Comparison of ENCODE assay signal across 8 cellular contexts in genomic region chr5:128084228-128085167, GRCh38. TPM values are rescaled to one million over a fixed set of nuclear protein-coding genes. Genes with fewer than 3 reads are reported as not detected.
A peak's percentile ranks its signal among the peaks of the same experiment; 100 is the strongest.
DNase-seq lines count a peak whose midpoint lies in the region; ATAC-seq and TF ChIP-seq lines count a peak whose summit lies in the region.

No MANE protein-coding gene starts in this region.

- H2BK120ac ChIP-seq in neuronal stem cell (ENCODE audit: low read depth, low read length), result no peak overlapping the region

- peak overlapping the region; percentile 83 for H3K4me3 ChIP-seq in OCI-LY7 (ENCODE audit: low read depth, low read length, poor library complexity, severe bottlenecking)
- peak overlapping the region; percentile 95 to 98 for H3K4me3 ChIP-seq in neuronal stem cell (ENCODE audit: low read length in 2 of 2)
- peak overlapping the region; percentile 97 for H3K4me3 ChIP-seq in thoracic aorta

- H2AFZ ChIP-seq in OCI-LY7 (ENCODE audit: low read length) (no peak overlapping the region), neuronal stem cell (ENCODE audit: low read length) (peak overlapping the region; percentile 100)

- DNase-seq in NCI-H510A treated with DMSO at 0.1 percent for 48 hours (lab: John Stamatoyannopoulos, UW), result peak; percentile 6
- no peak for DNase-seq in NCI-H510A (lab: John Stamatoyannopoulos, UW)
- DNase-seq in OCI-LY7 (ENCODE audit: low spot score), result peak; percentile 64
- DNase-seq in activated effector memory CD4-positive, alpha-beta T cell treated with anti-CD3 and anti-CD28 coated beads, Interleukin-2, amount 50 U/mL, for 16 hours, result peak; percentile 83
- DNase-seq in foreskin melanocyte, result peak; percentile 12
- DNase-seq in neuronal stem cell (ENCODE audit: low spot score), result peak; percentile 18
- DNase-seq in thoracic aorta (ENCODE audit: low spot score), result peak; percentile 4

- no peak overlapping the region for H3K4ac ChIP-seq in neuronal stem cell (ENCODE audit: low read length)

- CTCF ChIA-PET in OCI-LY7 (lab: Charles Lee; ENCODE audit: unreplicated experiment), result no interaction called here

- peaks cover 37% of the 10 kb centered on the region for H3K36me3 ChIP-seq in OCI-LY7 (ENCODE audit: insufficient read depth, low read length)
- H3K36me3 ChIP-seq in neuronal stem cell (replicated peaks in 1 of 2; ENCODE audit: control insufficient read depth in 2 of 2, insufficient read depth in 2 of 2, low read length in 2 of 2), result peaks cover 0 to 3% of the 10 kb centered on the region in 2 donors
- H3K36me3 ChIP-seq in thoracic aorta, result no peaks in the 10 kb centered on the region

- H2BK5ac ChIP-seq in neuronal stem cell (ENCODE audit: low read length), result peak overlapping the region; percentile 62

- BruUV-seq in OCI-LY7 (replicated peaks; lab: Mats Ljungman, UMichigan), result no TSS peak

- no peak overlapping the region for H4K91ac ChIP-seq in neuronal stem cell (ENCODE audit: low read depth, low read length, poor library complexity)

- H3K14ac ChIP-seq in neuronal stem cell (ENCODE audit: low read length), result peak overlapping the region; percentile 96

- H3K79me2 ChIP-seq in OCI-LY7 (ENCODE audit: insufficient read depth, low read depth, low read length), result peaks cover 82% of the 10 kb centered on the region

- H2BK15ac ChIP-seq in neuronal stem cell (ENCODE audit: low read length), result peak overlapping the region; percentile 21

- peak overlapping the region; percentile 97 for H3K23ac ChIP-seq in neuronal stem cell (ENCODE audit: low read depth, low read length, poor library complexity)

- no peak for TF ChIP-seq CTCF in OCI-LY7 (conservative IDR thresholded peaks at IDR 0.05; ENCODE audit: low read length)
- no peak for TF ChIP-seq CTCF in thoracic aorta (IDR thresholded peaks at IDR 0.05)

- no peak overlapping the region for H2BK12ac ChIP-seq in neuronal stem cell (ENCODE audit: low read length)

- intact Hi-C loops in OCI-LY7 (cut with micrococcal nuclease; ENCODE audit: unreplicated experiment), result loop anchor here (2.0 to 5.0 kb wide), 4 partner anchors 177 to 1477 kb away; partner anchors contain the start of gene PRRC1

- WGBS in neuronal stem cell (ENCODE audit: extremely low coverage in 2 of 2, insufficient read length in 2 of 2, insufficient replicate concordance in 1 of 2), 2 donors, result no CpG with 5 or more reads among the region's 71 CpGs

- H3K9me3 ChIP-seq in OCI-LY7 (ENCODE audit: low read length), result no peaks in the 10 kb centered on the region
- no peaks in the 10 kb centered on the region for H3K9me3 ChIP-seq in neuronal stem cell (replicated peaks in 1 of 2; ENCODE audit: control insufficient read depth in 2 of 2, insufficient read depth in 1 of 2, low read depth in 1 of 2, low read length in 2 of 2)
- no peaks in the 10 kb centered on the region for H3K9me3 ChIP-seq in thoracic aorta

- ATAC-seq in HG03025 (IDR thresholded peaks at IDR 0.05; ENCODE audit: low FRiP score, unreplicated experiment) (peak; percentile 13), thoracic aorta (ENCODE audit: insufficient number of reproducible peaks, low FRiP score, low read depth) (no peak)

- POLR2A ChIA-PET in OCI-LY7 (lab: Charles Lee), result interaction anchor here (0.7 to 1.8 kb wide), 5 partner anchors 9 to 71 kb away, joined by 3 to 10 read pairs (median 3); no protein-coding TSS in a partner anchor

- H3K27ac ChIP-seq in OCI-LY7 (ENCODE audit: low read depth, low read length, poor library complexity, severe bottlenecking) (peak overlapping the region; percentile 92), neuronal stem cell (replicated peaks; ENCODE audit: low read length) (no peak overlapping the region), thoracic aorta (peak overlapping the region in 1 of 2 donors; percentile 93)

- H3K9ac ChIP-seq in neuronal stem cell (ENCODE audit: low read depth, low read length, poor library complexity), result peak overlapping the region; percentile 95

- H2AK5ac ChIP-seq in neuronal stem cell (ENCODE audit: low read depth, low read length), result peak overlapping the region; percentile 88

- peaks cover 0 to 3% (median 0%) of the 10 kb centered on the region in 3 experiments for H3K27me3 ChIP-seq in neuronal stem cell (ENCODE audit: control insufficient read depth in 3 of 3, insufficient read depth in 3 of 3, low read depth in 1 of 3, low read length in 3 of 3)
- H3K27me3 ChIP-seq in thoracic aorta (replicated peaks; ENCODE audit: insufficient read depth), result no peaks in the 10 kb centered on the region

- H4K8ac ChIP-seq in neuronal stem cell (ENCODE audit: low read depth, low read length), result no peak overlapping the region

- H3K9me2 ChIP-seq in OCI-LY7 (ENCODE audit: insufficient read depth, low read length), result no peaks in the 10 kb centered on the region

- H3K18ac ChIP-seq in neuronal stem cell (ENCODE audit: low read length), result peak overlapping the region; percentile 94

- H3K79me1 ChIP-seq in neuronal stem cell (ENCODE audit: low read depth, low read length), result peaks cover 3% of the 10 kb centered on the region

- H3K4me1 ChIP-seq in OCI-LY7 (ENCODE audit: insufficient read depth, low read length, poor library complexity, severe bottlenecking) (peaks cover 30% of the 10 kb centered on the region), neuronal stem cell (ENCODE audit: control insufficient read depth in 2 of 2, insufficient read depth in 1 of 2, low read depth in 1 of 2, low read length in 2 of 2) (peaks cover 5 to 6% of the 10 kb centered on the region in 2 donors), thoracic aorta (ENCODE audit: control insufficient read depth in 1 of 2, low read depth in 2 of 2) (peaks cover 16 to 30% of the 10 kb centered on the region in 2 donors)

- peaks cover 36% of the 10 kb centered on the region; the same call in 1 of the 2 replicates for H4K20me1 ChIP-seq in OCI-LY7 (ENCODE audit: insufficient read depth, low read length)

- H3K4me2 ChIP-seq in OCI-LY7 (ENCODE audit: low read length) (peak overlapping the region; percentile 98), neuronal stem cell (ENCODE audit: insufficient read depth, low read length, poor library complexity, severe bottlenecking) (peak overlapping the region; percentile 90)

RNA-seq across cellular contexts. Expression of gene SLC12A2, which starts 0.9 kb away (rescaled TPM):
- total RNA-seq in OCI-LY7 (2014; rRNA removed; shearing (Covaris generic)), result 20.6 and 24.1 TPM in 2 replicates
- total RNA-seq in OCI-LY7 (2022) (25.5 and 36.5 TPM in 2 replicates), thoracic aorta (10 to 100 TPM; 12.2 to 25.8 TPM)
- polyA plus RNA-seq in neuronal stem cell (2013, experiment 1 of 2), result 6.2 TPM
- 6.5 TPM for polyA plus RNA-seq in neuronal stem cell (2013, experiment 2 of 2)
